8 cellular contexts compared by ENCODE assay signal in genomic region chr19:56252699-56253422, GRCh38. TPM values are rescaled to one million over a fixed set of nuclear protein-coding genes. Genes with fewer than 3 reads are reported as not detected.
DNase-seq lines count a peak whose midpoint lies in the region; ATAC-seq and TF ChIP-seq lines count a peak whose summit lies in the region.

No MANE protein-coding gene starts in this region.

- no peak for TF ChIP-seq POLR2A in heart left ventricle (IDR thresholded peaks at IDR 0.05)

- 33 to 38% (median 35%) methylated on average over 10 of the region's 10 CpGs for WGBS in heart left ventricle, 4 donors

- no peaks in the 10 kb centered on the region for H3K36me3 ChIP-seq in heart left ventricle

- peak; percentile 68 to 89 (median 80) for TF ChIP-seq CTCF in heart left ventricle (IDR thresholded peaks at IDR 0.05)

- H3K4me1 ChIP-seq in heart left ventricle = no peaks in the 10 kb centered on the region

- H3K9me3 ChIP-seq in heart left ventricle = no peaks in the 10 kb centered on the region

- H3K27me3 ChIP-seq in heart left ventricle = no peaks in the 10 kb centered on the region

- intact Hi-C loops in heart left ventricle (cut with DNase I) = loop anchor here (2.0 to 5.0 kb wide), 6 partner anchors 79 to 176 kb away; no protein-coding TSS in a partner anchor

- DNase-seq in GM04504 (ENCODE audit: low read depth) = peak; percentile 42
- peak; percentile 28 for DNase-seq in LoVo (ENCODE audit: low spot score)
- DNase-seq in SW 1271 (lab: John Stamatoyannopoulos, UW) = peak; percentile 4 to 10
- peak; percentile 34 for DNase-seq in activated naive CD8-positive, alpha-beta T cell treated with anti-CD3 and anti-CD28 coated beads, Interleukin-2, amount 50 U/mL, for 16 hours (ENCODE audit: low read depth, low spot score)
- DNase-seq in heart left ventricle = peak; percentile 48 to 90 (median 70)
- DNase-seq in renal cortical epithelial cell (ENCODE audit: low read depth) = peak; percentile 58
- no peak for DNase-seq in SKM-1 treated with dmso at 0.1 percent for 144 hours (lab: John Stamatoyannopoulos, UW; ENCODE audit: unreplicated experiment)

- no peak overlapping the region for H3K4me3 ChIP-seq in heart left ventricle

- ATAC-seq in heart left ventricle (peak in 3 of 4 donors; percentile 74 to 84 (median 82)), HG03039 (IDR thresholded peaks at IDR 0.05; ENCODE audit: unreplicated experiment) (no peak)

- H3K27ac ChIP-seq in heart left ventricle = no peak overlapping the region

RNA-seq across cellular contexts. Expression of gene EDDM13, which starts 19.7 kb away (rescaled TPM):
- total RNA-seq in heart left ventricle (not detected), renal cortical epithelial cell (not detected in 2 replicates)
- under 1 TPM in 1 of 2 donors, not detected in 1; 0.42 TPM for polyA plus RNA-seq in heart left ventricle

RNA-seq across cellular contexts. Expression of gene ZSCAN5C, which starts 50.8 kb away (rescaled TPM):
- total RNA-seq in heart left ventricle = not detected
- not detected for polyA plus RNA-seq in heart left ventricle
- total RNA-seq in renal cortical epithelial cell = not detected in 2 replicates

RNA-seq across cellular contexts. Expression of gene ZSCAN5B, which starts 55.3 kb away (rescaled TPM):
- total RNA-seq in heart left ventricle (not detected), renal cortical epithelial cell (not detected in 2 replicates)
- under 1 TPM in 1 of 2 donors, not detected in 1; 0.04 TPM for polyA plus RNA-seq in heart left ventricle
